17 cellular contexts compared by ENCODE assay signal in genomic region chr5:170430871-170431437, GRCh38. TPM values are rescaled to one million over a fixed set of nuclear protein-coding genes. Genes with fewer than 3 reads are reported as not detected.
"Had no signal": no experiment of that assay in that cellular context is flagged by ENCODE, and none has a peak within 500 bp of the region (broad histone marks: within the 10 kb centered on the region; RNA-seq: fewer than 3 reads in every experiment).

No MANE protein-coding gene starts in this region.

- H3K4me1 Mint-ChIP-seq: naive thymus-derived CD4-positive, alpha-beta T cell had no signal

- DNase-seq: activated CD4-positive, alpha-beta T cell treated with anti-CD3 and anti-CD28 coated beads, Interleukin-2, amount 50 U/mL, for 4 hours; activated CD4-positive, CD25-positive, alpha-beta regulatory T cell treated with anti-CD3 and anti-CD28 coated beads, Interleukin-2, amount 50 U/mL, for 72 hours; activated gamma-delta T cell; activated T-cell treated with anti-CD3 and anti-CD28 coated beads, Interleukin-2, amount 50 U/mL, for 48 hours; amygdala; dermis blood vessel endothelial cell; naive thymus-derived CD4-positive, alpha-beta T cell; nucleus accumbens; right lobe of liver; stimulated activated CD4-positive, alpha-beta T cell treated with anti-CD3 and anti-CD28 coated beads, Interleukin-2, amount 100 ng/mL, for 48 hours; stimulated activated naive CD4-positive, alpha-beta T cell treated with Interleukin-2 at 50 U/mL for 16 hours had no signal

- H3K27me3 Mint-ChIP-seq: activated naive CD8-positive, alpha-beta T cell had no signal

- H3K27ac Mint-ChIP-seq: activated naive CD8-positive, alpha-beta T cell; naive thymus-derived CD4-positive, alpha-beta T cell; type B pancreatic cell had no signal

- ATAC-seq: esophagus mucosa; naive thymus-derived CD4-positive, alpha-beta T cell; right lobe of liver had no signal

- H3K4me3 Mint-ChIP-seq: activated naive CD8-positive, alpha-beta T cell; brain; naive thymus-derived CD4-positive, alpha-beta T cell; type B pancreatic cell had no signal

- H3K36me3 Mint-ChIP-seq: activated naive CD8-positive, alpha-beta T cell; brain; naive thymus-derived CD4-positive, alpha-beta T cell; type B pancreatic cell had no signal

RNA-seq across cellular contexts. Expression of gene KCNMB1, which starts 41.8 kb away (rescaled TPM):
- total RNA-seq: dermis blood vessel endothelial cell; fibroblast of villous mesenchyme; T-helper 2 cell treated with Interferon-gamma antibody and Interleukin-4, amounts not matched to agents 100 ng/mL and 5 ng/mL, for 36 hours had no signal
